In genomic region chr7:81484266-81484665, GRCh38 we compare ENCODE assay signal across 9 cellular contexts.
A peak's percentile ranks its signal among the peaks of the same experiment; 100 is the strongest.
DNase-seq lines count a peak whose midpoint lies in the region; ATAC-seq and TF ChIP-seq lines count a peak whose summit lies in the region.
"Had no signal": no experiment of that assay in that cellular context is flagged by ENCODE, and none has a peak within 500 bp of the region (broad histone marks: within the 10 kb centered on the region; RNA-seq: fewer than 3 reads in every experiment).

No MANE protein-coding gene starts in this region.

- POLR2A ChIA-PET in activated CD4-positive, alpha-beta memory T cell treated with anti-CD3 and anti-CD28 coated beads, Interleukin-2, amount 10 ng/mL, durations not matched to agents 7 days and 5 days (lab: Charles Lee): no interaction called here

- no peaks in the 10 kb centered on the region for H3K27me3 ChIP-seq in tibial artery

- H3K4me3 ChIP-seq in tibial artery: no peak overlapping the region

- no peaks in the 10 kb centered on the region for H3K4me1 Mint-ChIP-seq in activated CD4-positive, alpha-beta memory T cell treated with anti-CD3 and anti-CD28 coated beads, Interleukin-2, amount 10 ng/mL, durations not matched to agents 7 days and 5 days
- H3K4me1 Mint-ChIP-seq in T-helper 2 cell treated with Interferon-gamma antibody and Interleukin-4, amounts not matched to agents 5 μg/mL and 100 μg/mL, for 36 hours (ENCODE audit: low read depth): no peaks in the 10 kb centered on the region

- H3K27ac ChIP-seq in tibial artery: peak overlapping the region in 1 of 2 donors; percentile 36

- no peaks in the 10 kb centered on the region for H3K9me3 ChIP-seq in tibial artery

- peaks cover 0 to 11% (median 8%) of the 10 kb centered on the region in 4 donors for H3K4me1 ChIP-seq in tibial artery

- H3K27me3 Mint-ChIP-seq in activated CD4-positive, alpha-beta memory T cell treated with anti-CD3 and anti-CD28 coated beads, Interleukin-2, amount 10 ng/mL, durations not matched to agents 7 days and 5 days: no peaks in the 10 kb centered on the region
- H3K27me3 Mint-ChIP-seq in T-helper 2 cell treated with Interferon-gamma antibody and Interleukin-4, amounts not matched to agents 5 μg/mL and 100 μg/mL, for 36 hours (ENCODE audit: low read depth): no peaks in the 10 kb centered on the region

- H3K9me3 Mint-ChIP-seq in activated CD4-positive, alpha-beta memory T cell treated with anti-CD3 and anti-CD28 coated beads, Interleukin-2, amount 10 ng/mL, durations not matched to agents 7 days and 5 days: no peaks in the 10 kb centered on the region
- H3K9me3 Mint-ChIP-seq in T-helper 2 cell treated with Interferon-gamma antibody and Interleukin-4, amounts not matched to agents 5 μg/mL and 100 μg/mL, for 36 hours: no peaks in the 10 kb centered on the region

- intact Hi-C loops in tibial artery (cut with DNase I; ENCODE audit: low total_unique reads): no loop called here

- H3K36me3 Mint-ChIP-seq in activated CD4-positive, alpha-beta memory T cell treated with anti-CD3 and anti-CD28 coated beads, Interleukin-2, amount 10 ng/mL, durations not matched to agents 7 days and 5 days (ENCODE audit: low read depth): no peaks in the 10 kb centered on the region
- no peaks in the 10 kb centered on the region for H3K36me3 Mint-ChIP-seq in T-helper 2 cell treated with Interferon-gamma antibody and Interleukin-4, amounts not matched to agents 5 μg/mL and 100 μg/mL, for 36 hours (ENCODE audit: low read depth)

- H3K36me3 ChIP-seq in tibial artery: no peaks in the 10 kb centered on the region

- DNase-seq in NCI-H2029 (lab: John Stamatoyannopoulos, UW) (peak; percentile 18), NCI-H2029 treated with DMSO at 0.1 percent for 48 hours (lab: John Stamatoyannopoulos, UW) (no peak), amniotic epithelial cell (ENCODE audit: low read depth) (peak; percentile 74), iPS DF 19.7 (ENCODE audit: low read depth, low spot score) (peak; percentile 56), tibial artery (peak; percentile 51 to 77)
- no peak for DNase-seq in activated CD4-positive, alpha-beta memory T cell treated with anti-CD3 and anti-CD28 coated beads, Interleukin-2, amount 10 ng/mL, durations not matched to agents 7 days and 5 days
- no peak for DNase-seq in T-helper 2 cell treated with Interferon-gamma antibody and Interleukin-4, amounts not matched to agents 5 μg/mL and 100 μg/mL, for 36 hours (ENCODE audit: low spot score)
- DNase-seq: NCI-H1105 treated with DMSO at 0.1 percent for 48 hours had no signal

- CTCF ChIA-PET in activated CD4-positive, alpha-beta memory T cell treated with anti-CD3 and anti-CD28 coated beads, Interleukin-2, amount 10 ng/mL, durations not matched to agents 7 days and 5 days (lab: Charles Lee): no interaction called here

- no peak overlapping the region for H3K27ac Mint-ChIP-seq in activated CD4-positive, alpha-beta memory T cell treated with anti-CD3 and anti-CD28 coated beads, Interleukin-2, amount 10 ng/mL, durations not matched to agents 7 days and 5 days
- no peak overlapping the region for H3K27ac Mint-ChIP-seq in T-helper 2 cell treated with Interferon-gamma antibody and Interleukin-4, amounts not matched to agents 5 μg/mL and 100 μg/mL, for 36 hours

- no peak overlapping the region for H3K4me3 Mint-ChIP-seq in activated CD4-positive, alpha-beta memory T cell treated with anti-CD3 and anti-CD28 coated beads, Interleukin-2, amount 10 ng/mL, durations not matched to agents 7 days and 5 days
- no peak overlapping the region for H3K4me3 Mint-ChIP-seq in T-helper 2 cell treated with Interferon-gamma antibody and Interleukin-4, amounts not matched to agents 5 μg/mL and 100 μg/mL, for 36 hours

- TF ChIP-seq CTCF in tibial artery (IDR thresholded peaks at IDR 0.05): no peak

- ATAC-seq in GM18520 (IDR thresholded peaks at IDR 0.05; ENCODE audit: unreplicated experiment): no peak

Comparison
In these comparisons a context has a peak if more than half of its experiments do, and no peak if none do; other contexts are left out.
1. DNase-seq: peak in NCI-H2029 (single experiment), amniotic epithelial cell (single experiment), iPS DF 19.7 (single experiment) and tibial artery (2 of 2); none in NCI-H2029 treated with DMSO at 0.1 percent for 48 hours (single experiment), activated CD4-positive, alpha-beta memory T cell treated with anti-CD3 and anti-CD28 coated beads, Interleukin-2, amount 10 ng/mL, durations not matched to agents 7 days and 5 days (single experiment) and T-helper 2 cell treated with Interferon-gamma antibody and Interleukin-4, amounts not matched to agents 5 μg/mL and 100 μg/mL, for 36 hours (single experiment).